In genomic region chr2:111883661-111884591, GRCh38 we compare ENCODE assay signal across 8 cellular contexts. TPM values are rescaled to one million over a fixed set of nuclear protein-coding genes. Genes with fewer than 3 reads are reported as not detected.
DNase-seq lines count a peak whose midpoint lies in the region; ATAC-seq and TF ChIP-seq lines count a peak whose summit lies in the region.

ANAPC1 (minus strand) TSS chr2:111884193; CDS start chr2:111880825, 3,368 bp downstream.

- ATAC-seq in GM18511 (IDR thresholded peaks at IDR 0.05; ENCODE audit: unreplicated experiment) (peak; percentile 90), HG03025 (IDR thresholded peaks at IDR 0.05; ENCODE audit: low FRiP score, unreplicated experiment) (peak; percentile 80)

- H3K27me3 Mint-ChIP-seq in brain: peaks cover 5% of the 10 kb centered on the region

- H3K27ac ChIP-seq in iPS-18a (ENCODE audit: low read length): peak within 1 kb of the TSS; percentile 69

- H3K36me3 ChIP-seq in iPS-18a (ENCODE audit: control insufficient read depth, low read depth, low read length): peaks cover 5% of the 10 kb centered on the region
- no peaks in the 10 kb centered on the region for H3K36me3 ChIP-seq in skeletal muscle satellite cell (ENCODE audit: insufficient read depth, low read length)

- peak within 1 kb of the TSS; percentile 93 to 99 (median 98) for H3K4me3 Mint-ChIP-seq in brain

- DNase-seq in 8988T: peak; percentile 43
- DNase-seq in NCI-H2107 (lab: John Stamatoyannopoulos, UW): peak; percentile 68
- peak; percentile 88 for DNase-seq in UCSD-AML1 (lab: John Stamatoyannopoulos, UW; ENCODE audit: unreplicated experiment)

- H3K4me1 Mint-ChIP-seq in brain: peaks cover 25% of the 10 kb centered on the region

- H3K27me3 ChIP-seq in iPS-18a (ENCODE audit: control insufficient read depth, insufficient read depth, low read length) (no peaks in the 10 kb centered on the region), skeletal muscle satellite cell (ENCODE audit: control insufficient read depth, insufficient read depth, low read length) (no peaks in the 10 kb centered on the region)

- H3K9me3 ChIP-seq in iPS-18a (ENCODE audit: control insufficient read depth, low read depth, low read length): no peaks in the 10 kb centered on the region
- H3K9me3 ChIP-seq in skeletal muscle satellite cell (replicated peaks; ENCODE audit: low read length): no peaks in the 10 kb centered on the region

- H3K9ac ChIP-seq in iPS-18a (ENCODE audit: low read length) (peak within 1 kb of the TSS; percentile 96), skeletal muscle satellite cell (ENCODE audit: low read depth, low read length) (peak within 1 kb of the TSS; percentile 94)

- peaks cover 5% of the 10 kb centered on the region for H3K36me3 Mint-ChIP-seq in brain

- no peaks in the 10 kb centered on the region for H3K9me3 Mint-ChIP-seq in brain

- peak within 1 kb of the TSS; percentile 86 for H3K4me2 ChIP-seq in skeletal muscle satellite cell (ENCODE audit: low read length)

- H3K4me3 ChIP-seq in iPS-18a (ENCODE audit: low read length) (peak within 1 kb of the TSS; percentile 85), skeletal muscle satellite cell (ENCODE audit: low read length) (peak within 1 kb of the TSS; percentile 93)

- TF ChIP-seq CTCF in brain (conservative IDR thresholded peaks at IDR 0.05): no peak

- H3K4me1 ChIP-seq in iPS-18a (ENCODE audit: control insufficient read depth, low read depth, low read length): no peaks in the 10 kb centered on the region
- no peaks in the 10 kb centered on the region for H3K4me1 ChIP-seq in skeletal muscle satellite cell (ENCODE audit: control insufficient read depth, insufficient read depth, low read length)

- H3K27ac Mint-ChIP-seq in brain: peak within 1 kb of the TSS; percentile 95 to 99 (median 98)

RNA-seq across cellular contexts. Expression of gene ANAPC1, which starts in this region (rescaled TPM):
- 8.6 TPM for polyA plus RNA-seq in brain (ENCODE audit: insufficient read depth, low read depth, low replicate concordance)
- 67.7 and 79.9 TPM in 2 replicates for total RNA-seq in skeletal muscle satellite cell (2012; rRNA removed)

Comparison
In these comparisons a context has a peak if more than half of its experiments do, and no peak if none do; other contexts are left out.
1. Peak in every context shown above with its lines: DNase-seq, ATAC-seq, H3K4me3 ChIP-seq and H3K27ac ChIP-seq.